Comparison of ENCODE assay signal across 18 cellular contexts in genomic region chrX:107226766-107227165, GRCh38.
"Had no signal": no experiment of that assay in that cellular context is flagged by ENCODE, and none has a peak within 500 bp of the region (broad histone marks: within the 10 kb centered on the region; RNA-seq: fewer than 3 reads in every experiment).

No MANE protein-coding gene starts in this region.

- DNase-seq: effector CD4-positive, alpha-beta T cell; foreskin melanocyte; heart left ventricle; hippocampal formation; left colon; left ventricle myocardium superior; mesenchymal stem cell; midbrain; nucleus accumbens; ovary; sigmoid colon; stimulated activated CD4-positive, alpha-beta T cell treated with anti-CD3 and anti-CD28 coated beads, Interleukin-2, amount 100 ng/mL, for 24 hours; stimulated activated CD4-positive, alpha-beta T cell treated with anti-CD3 and anti-CD28 coated beads, Interleukin-4, amount 100 ng/mL, for 4 hours; stimulated activated naive B cell treated with anti-CD40 and anti-IgM and Interleukin-4, amounts not matched to agents 10 μg/mL and 1 μg/mL and 100 μg/mL, for 72 hours; stimulated activated naive CD8-positive, alpha-beta T cell treated with anti-CD3 and anti-CD28 coated beads, Interleukin-15, amount 100 ng/mL, for 72 hours; testis; upper lobe of right lung had no signal

- ATAC-seq: heart left ventricle; left colon; left ventricle myocardium superior; natural killer cell treated with Interleukin-12 subunit alpha and Interleukin-12 subunit beta and Interleukin-15 and Interleukin-18, amount 100 ng/mL, for 72 hours; stimulated activated naive B cell treated with anti-CD40 and anti-IgM and Interleukin-4, amounts not matched to agents 10 μg/mL and 1 μg/mL and 100 μg/mL, for 72 hours; stimulated activated naive CD8-positive, alpha-beta T cell treated with anti-CD3 and anti-CD28 coated beads, Interleukin-15, amount 100 ng/mL, for 72 hours; upper lobe of right lung had no signal
